ENCODE assay signal across 10 cellular contexts in the genomic region with DNA sequence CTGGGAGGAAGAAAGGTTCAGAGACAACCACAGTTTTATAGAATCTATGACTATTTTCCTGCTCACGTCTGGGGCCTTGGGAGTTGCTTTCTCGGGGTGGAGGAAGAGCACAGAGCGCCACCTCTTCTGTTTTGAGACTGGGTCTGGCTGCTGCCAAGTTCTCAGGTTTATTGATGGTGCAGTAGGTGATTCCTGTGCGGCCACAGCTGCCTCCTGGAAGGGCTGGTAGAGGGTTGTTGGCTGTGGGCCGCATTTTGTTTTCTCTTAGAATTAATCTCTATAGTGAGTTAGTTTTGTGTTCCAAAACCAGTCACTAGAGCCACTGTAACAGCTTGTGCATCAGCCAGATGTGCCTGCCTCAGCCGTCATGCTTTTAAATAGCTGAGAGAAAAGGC. TPM values are rescaled to one million over a fixed set of nuclear protein-coding genes. Genes with fewer than 3 reads are reported as not detected.
DNase-seq lines count a peak whose midpoint lies in the region; ATAC-seq and TF ChIP-seq lines count a peak whose summit lies in the region.
"Had no signal": no experiment of that assay in that cellular context is flagged by ENCODE, and none has a peak within 500 bp of the region (broad histone marks: within the 10 kb centered on the region; RNA-seq: fewer than 3 reads in every experiment).

No MANE protein-coding gene starts in this region.

- peaks cover 28% of the 10 kb centered on the region for H3K36me3 Mint-ChIP-seq in CD4-positive, alpha-beta T cell (ENCODE audit: low read depth)
- H3K36me3 Mint-ChIP-seq in activated naive CD8-positive, alpha-beta T cell = no peaks in the 10 kb centered on the region
- no peaks in the 10 kb centered on the region for H3K36me3 Mint-ChIP-seq in naive B cell

- no peaks in the 10 kb centered on the region; the same call in 1 of the 2 replicates for H4K20me1 ChIP-seq in HCT116 (ENCODE audit: insufficient read depth)

- CTCF ChIA-PET in CD4-positive, alpha-beta T cell (lab: Charles Lee) = interaction anchor here (0.7 to 0.9 kb wide), 2 partner anchors 16 to 17 kb away, joined by 3 to 4 read pairs; no protein-coding TSS in a partner anchor
- CTCF ChIA-PET in HCT116 (lab: Charles Lee) = interaction anchor here (2.0 to 2.6 kb wide), 2 partner anchors 17 to 28 kb away, joined by 10 to 12 read pairs; no protein-coding TSS in a partner anchor

- no peaks in the 10 kb centered on the region for H3K27me3 Mint-ChIP-seq in CD4-positive, alpha-beta T cell
- H3K27me3 Mint-ChIP-seq in activated naive CD8-positive, alpha-beta T cell = no peaks in the 10 kb centered on the region
- no peaks in the 10 kb centered on the region for H3K27me3 Mint-ChIP-seq in naive B cell

- H3K9me3 ChIP-seq in CD4-positive, alpha-beta T cell (ENCODE audit: control insufficient read depth, low read length) = no peaks in the 10 kb centered on the region
- H3K9me3 ChIP-seq in HCT116 (ENCODE audit: control insufficient read depth in 1 of 2, insufficient read depth in 1 of 2, low read depth in 1 of 2, low read length in 2 of 2) = no peaks in the 10 kb centered on the region

- H3K27me3 ChIP-seq in CD4-positive, alpha-beta T cell (ENCODE audit: control insufficient read depth, insufficient read depth, low read length) = no peaks in the 10 kb centered on the region
- H3K27me3 ChIP-seq in HCT116 (ENCODE audit: insufficient read depth, low read length) = no peaks in the 10 kb centered on the region

- H3K27ac Mint-ChIP-seq in CD4-positive, alpha-beta T cell = peak overlapping the region; percentile 87
- H3K27ac Mint-ChIP-seq in activated naive CD8-positive, alpha-beta T cell = peak overlapping the region; percentile 84
- H3K27ac Mint-ChIP-seq in naive B cell = peak overlapping the region; percentile 93 to 98 (median 97)

- peaks cover 39 to 48% of the 10 kb centered on the region in 2 experiments for H3K4me1 ChIP-seq in HCT116 (ENCODE audit: control insufficient read depth in 1 of 2, insufficient read depth in 2 of 2, low read length in 2 of 2)

- intact Hi-C loops in CD4-positive, alpha-beta T cell (cut with DNase I, micrococcal nuclease) = no loop called here
- intact Hi-C loops in HCT116 (cut with micrococcal nuclease) = no loop called here

- H3K27ac ChIP-seq in CD4-positive, alpha-beta T cell (ENCODE audit: low read depth, low read length) = peak overlapping the region; percentile 71
- peak overlapping the region; percentile 99 for H3K27ac ChIP-seq in HCT116 (ENCODE audit: low read depth, low read length)

- H3K4me1 Mint-ChIP-seq in CD4-positive, alpha-beta T cell (ENCODE audit: low read depth) = peaks cover 80% of the 10 kb centered on the region
- peaks cover 76% of the 10 kb centered on the region for H3K4me1 Mint-ChIP-seq in activated naive CD8-positive, alpha-beta T cell (ENCODE audit: low read depth)
- H3K4me1 Mint-ChIP-seq in naive B cell = peaks cover 68 to 94% (median 89%) of the 10 kb centered on the region in 3 donors

- no TSS peak for BruUV-seq in HCT116 (replicated peaks; lab: Mats Ljungman, UMichigan)

- no peak for ATAC-seq in CD4-positive, alpha-beta T cell (ENCODE audit: poor library complexity)
- no peak for ATAC-seq in HCT116
- no peak for ATAC-seq in naive B cell (ENCODE audit: low read depth in 2 of 2)

- POLR2A ChIA-PET in CD4-positive, alpha-beta T cell (lab: Charles Lee) = interaction anchor here (2.8 to 3.1 kb wide), 2 partner anchors 13 to 16 kb away, joined by 14 to 43 read pairs; partner anchors contain the start of gene TBC1D22A
- POLR2A ChIA-PET in HCT116 (lab: Charles Lee) = interaction anchor here (3.3 kb wide), 1 partner anchor 12 kb away, joined by 33 read pairs; the partner anchor contains the start of gene TBC1D22A

- TF ChIP-seq RAD21 in HCT116 (IDR thresholded peaks at IDR 0.05; ENCODE audit: low read depth) = no peak

- RAD21 ChIA-PET in HCT116 (lab: Charles Lee; ENCODE audit: low non-redundant PET in 1 of 2, low total read pairs in 2 of 2, uncharacterized antibody in 2 of 2, unreplicated experiment in 2 of 2) = interaction anchor here in 1 of 2 experiments (0.7 kb wide), 1 partner anchor 377 kb away, joined by 3 read pairs; no protein-coding TSS in a partner anchor

- H3K9ac ChIP-seq in HCT116 (ENCODE audit: low read length) = peak overlapping the region; percentile 59

- no peak overlapping the region for H3K4me3 ChIP-seq in HCT116 (replicated peaks in 1 of 2; ENCODE audit: low read depth in 1 of 2, low read length in 2 of 2)

- peak overlapping the region; percentile 69 for H3K4me3 Mint-ChIP-seq in CD4-positive, alpha-beta T cell
- H3K4me3 Mint-ChIP-seq in activated naive CD8-positive, alpha-beta T cell = peak overlapping the region; percentile 57
- H3K4me3 Mint-ChIP-seq in naive B cell = peak overlapping the region; percentile 64 to 93 (median 86)

- TF ChIP-seq CTCF in CD4-positive, alpha-beta T cell (IDR thresholded peaks at IDR 0.05) = no peak
- no peak for TF ChIP-seq CTCF in HCT116 (IDR thresholded peaks at IDR 0.05 in 2 of 3, conservative IDR thresholded peaks at IDR 0.05 in 1 of 3; ENCODE audit: borderline replicate concordance in 1 of 3, insufficient read depth in 1 of 3, low read depth in 2 of 3, low read length in 2 of 3)

- no peak for DNase-seq in CD4-positive, alpha-beta T cell
- no peak for DNase-seq in HCT116 (ENCODE audit: low read depth, low spot score)
- no peak for DNase-seq in naive B cell
- DNase-seq in inferior parietal cortex (ENCODE audit: extremely low spot score) = no peak
- DNase-seq in A172 (ENCODE audit: low spot score) = no peak
- no peak for DNase-seq in HCEC 1CT
- DNase-seq in DMS53 treated with DMSO at 0.1 percent for 48 hours (lab: John Stamatoyannopoulos, UW; ENCODE audit: unreplicated experiment) = no peak
- DNase-seq: activated effector memory CD4-positive, alpha-beta T cell treated with Interleukin-2 at 50 U/mL for 16 hours; SW 1271 had no signal

- H3K9me2 ChIP-seq in HCT116 (ENCODE audit: insufficient read depth) = no peaks in the 10 kb centered on the region

- TF ChIP-seq POLR2A in HCT116 (IDR thresholded peaks at IDR 0.05; ENCODE audit: borderline replicate concordance, extremely low read depth, insufficient read depth, insufficient read length) = no peak

- peaks cover 62% of the 10 kb centered on the region for H3K79me2 ChIP-seq in HCT116 (ENCODE audit: insufficient read depth, low read length)

- H3K4me2 ChIP-seq in HCT116 (ENCODE audit: low read length) = peak overlapping the region; percentile 75

- no peaks in the 10 kb centered on the region for H3K36me3 ChIP-seq in HCT116 (ENCODE audit: control insufficient read depth in 1 of 2, insufficient read depth in 2 of 2, low read length in 2 of 2)

- no peaks in the 10 kb centered on the region for H3K9me3 Mint-ChIP-seq in CD4-positive, alpha-beta T cell
- no peaks in the 10 kb centered on the region for H3K9me3 Mint-ChIP-seq in activated naive CD8-positive, alpha-beta T cell (ENCODE audit: low read depth)
- no peaks in the 10 kb centered on the region for H3K9me3 Mint-ChIP-seq in naive B cell

- H2AFZ ChIP-seq in HCT116 (ENCODE audit: low read depth, low read length, poor library complexity, severe bottlenecking) = no peak overlapping the region

TF ChIP-seq in HCT116, 20 proteins besides CTCF, POLR2A, EP300 and RAD21:
- TF ChIP-seq YY1 (IDR thresholded peaks at IDR 0.05; ENCODE audit: extremely low read depth, insufficient replicate concordance, low read depth, low read length) (no peak), EGR1 (IDR thresholded peaks at IDR 0.05; ENCODE audit: low read depth) (no peak), ZFX (IDR thresholded peaks at IDR 0.05) (no peak), EZH2 (IDR thresholded peaks at IDR 0.05) (no peak), TCF7L2 (IDR thresholded peaks at IDR 0.05; ENCODE audit: borderline replicate concordance, extremely low read depth, insufficient read depth, insufficient read length) (no peak), SIN3A (IDR thresholded peaks at IDR 0.05; ENCODE audit: low read depth) (no peak), ZNF274 (IDR thresholded peaks at IDR 0.05; ENCODE audit: low read depth, low read length) (no peak), JUND (IDR thresholded peaks at IDR 0.05) (no peak), FOSL1 (IDR thresholded peaks at IDR 0.05; ENCODE audit: low read depth) (no peak)

RNA-seq across cellular contexts. Expression of gene TBC1D22A, which starts 12.9 kb away (rescaled TPM):
- 10 to 100 TPM; 27.1 to 31.7 TPM for total RNA-seq in CD4-positive, alpha-beta T cell
- total RNA-seq in HCT116 (2021; ENCODE audit: unreplicated experiment) = 20.9 TPM
- 18.6 and 19.1 TPM in 2 replicates for polyA plus RNA-seq in HCT116 (2012)
- polyA plus RNA-seq in naive B cell (ENCODE audit: low read depth in 6 of 6) = 10 to 100 TPM; 47.2 to 74.5 (median 62.6) TPM
- 7.3 and 7.9 TPM in 2 replicates for total RNA-seq in A172 (2014; rRNA removed; shearing (Covaris generic))

RNA-seq across cellular contexts. Expression of gene CERK, which starts 37.3 kb away (rescaled TPM):
- 10 to 100 TPM; 84.6 to 88.5 TPM for total RNA-seq in CD4-positive, alpha-beta T cell
- 35.0 TPM for total RNA-seq in HCT116 (2021; ENCODE audit: unreplicated experiment)
- 24.9 and 28.5 TPM in 2 replicates for polyA plus RNA-seq in HCT116 (2012)
- polyA plus RNA-seq in naive B cell (ENCODE audit: low read depth in 6 of 6) = 10 to 100 TPM in 5 of 6 donors, 1 to 10 TPM in 1; 7.6 to 31.2 (median 19.2) TPM
- total RNA-seq in A172 (2014; rRNA removed; shearing (Covaris generic)) = 33.8 and 34.9 TPM in 2 replicates
